Comparison of ENCODE assay signal across 2 cellular contexts in genomic region chr6:168530653-168531071, GRCh38.
TF ChIP-seq lines count a peak whose summit lies in the region.

No MANE protein-coding gene starts in this region.

TF ChIP-seq in HepG2, 621 proteins besides CTCF, POLR2A, EP300 and RAD21 (continues in another document):
- TF ChIP-seq PTBP1 (IDR thresholded peaks at IDR 0.05; ENCODE audit: low read depth, low read length, poor library complexity, severe bottlenecking) = no peak
- TF ChIP-seq ZHX2 (IDR thresholded peaks at IDR 0.05; ENCODE audit: low read depth) = no peak
- no peak for TF ChIP-seq ZHX2 (CRISPR knock-in tag; IDR thresholded peaks at IDR 0.05; ENCODE audit: borderline replicate concordance)
- no peak for TF ChIP-seq PAF1 (CRISPR knock-in tag; IDR thresholded peaks at IDR 0.05)
- no peak for TF ChIP-seq E2F5 (CRISPR knock-in tag; conservative IDR thresholded peaks at IDR 0.05)
- no peak for TF ChIP-seq MEIS2 (CRISPR knock-in tag; IDR thresholded peaks at IDR 0.05)
- TF ChIP-seq ZNF251 (CRISPR knock-in tag; IDR thresholded peaks at IDR 0.05) = no peak
- no peak for TF ChIP-seq SYNCRIP (IDR thresholded peaks at IDR 0.05; ENCODE audit: insufficient read depth, low read depth, low read length)
- TF ChIP-seq SETDB1 (CRISPR knock-in tag; IDR thresholded peaks at IDR 0.05; ENCODE audit: borderline replicate concordance) = no peak
- no peak for TF ChIP-seq CBFB (CRISPR knock-in tag; IDR thresholded peaks at IDR 0.05)
- TF ChIP-seq ZBTB20 (CRISPR knock-in tag; IDR thresholded peaks at IDR 0.05; ENCODE audit: borderline replicate concordance, low read depth) = no peak
- no peak for TF ChIP-seq ZSCAN5A (CRISPR knock-in tag; IDR thresholded peaks at IDR 0.05; ENCODE audit: borderline replicate concordance)

TF ChIP-seq in H1, 55 proteins besides CTCF, POLR2A, EP300 and RAD21:
- TF ChIP-seq SAP30 (IDR thresholded peaks at IDR 0.05; ENCODE audit: insufficient read depth, insufficient replicate concordance, low read length) (no peak), HDAC2 (IDR thresholded peaks at IDR 0.05; ENCODE audit: borderline replicate concordance in 1 of 2, low read depth in 2 of 2, low read length in 2 of 2) (no peak), ATF3 (IDR thresholded peaks at IDR 0.05; ENCODE audit: insufficient read depth, low read depth, low read length) (no peak), HDAC6 (IDR thresholded peaks at IDR 0.05; ENCODE audit: low read depth, low read length) (no peak)
